8 cellular contexts compared by ENCODE assay signal in genomic region chr6:1917628-1918371, GRCh38.
DNase-seq lines count a peak whose midpoint lies in the region; ATAC-seq and TF ChIP-seq lines count a peak whose summit lies in the region.

No MANE protein-coding gene starts in this region.

- H3K79me2 ChIP-seq in ACC112 (ENCODE audit: control insufficient read depth, insufficient read depth, low read length, unreplicated experiment) (no peaks in the 10 kb centered on the region), osteoblast (ENCODE audit: insufficient read depth, low read length) (no peaks in the 10 kb centered on the region)

- peak overlapping the region; percentile 71 for H3K4me2 ChIP-seq in osteoblast (ENCODE audit: insufficient read depth, low read length)

- TF ChIP-seq CTCF in brain microvascular endothelial cell (IDR thresholded peaks at IDR 0.05; ENCODE audit: low read depth, low read length, missing control alignments) = no peak
- no peak for TF ChIP-seq CTCF in osteoblast (IDR thresholded peaks at IDR 0.05; ENCODE audit: extremely low read depth, low read depth, low read length)

- H3K27ac ChIP-seq in ACC112 (ENCODE audit: low read depth, low read length) = peak overlapping the region; percentile 78
- peak overlapping the region; percentile 64 for H3K27ac ChIP-seq in brain microvascular endothelial cell
- peak overlapping the region; percentile 95 for H3K27ac ChIP-seq in osteoblast (ENCODE audit: low read depth, low read length)

- H3K36me3 ChIP-seq in ACC112 (ENCODE audit: insufficient read depth, low read length) (no peaks in the 10 kb centered on the region), brain microvascular endothelial cell (replicated peaks) (no peaks in the 10 kb centered on the region), osteoblast (ENCODE audit: insufficient read depth, low read length) (no peaks in the 10 kb centered on the region)

- H3K27me3 ChIP-seq in ACC112 (ENCODE audit: insufficient read depth, low read length) (no peaks in the 10 kb centered on the region), brain microvascular endothelial cell (replicated peaks) (no peaks in the 10 kb centered on the region), osteoblast (ENCODE audit: insufficient read depth, low read length) (no peaks in the 10 kb centered on the region)

- no peaks in the 10 kb centered on the region for H3K9me3 ChIP-seq in osteoblast (ENCODE audit: low read depth, low read length)

- H4K20me1 ChIP-seq in osteoblast (ENCODE audit: insufficient read depth, low read length) = no peaks in the 10 kb centered on the region

- ATAC-seq in GM21825 (IDR thresholded peaks at IDR 0.05; ENCODE audit: unreplicated experiment) = no peak

- H3K4me3 ChIP-seq in ACC112 (ENCODE audit: low read depth, low read length) (no peak overlapping the region), brain microvascular endothelial cell (ENCODE audit: low read depth, low read length) (no peak overlapping the region), osteoblast (ENCODE audit: insufficient read depth, low read length) (peak overlapping the region; percentile 26)

- peak; percentile 62 for DNase-seq in LoVo (ENCODE audit: low spot score)
- peak; percentile 78 for DNase-seq in brain microvascular endothelial cell
- peak; percentile 81 for DNase-seq in osteoblast (ENCODE audit: insufficient read length, low spot score, missing footprints)
- no peak for DNase-seq in NOMO-1 (lab: John Stamatoyannopoulos, UW; ENCODE audit: unreplicated experiment in 2 of 2)
- no peak for DNase-seq in KG1 (lab: John Stamatoyannopoulos, UW)
- DNase-seq in activated gamma-delta T cell treated with Interleukin-2 at 50 U/mL for 16 hours = no peak

- H2AFZ ChIP-seq in ACC112 (ENCODE audit: low read length, unreplicated experiment) = peak overlapping the region; percentile 43
- peak overlapping the region; percentile 54 for H2AFZ ChIP-seq in osteoblast (ENCODE audit: low read length)

- H3K4me1 ChIP-seq in ACC112 (ENCODE audit: control insufficient read depth, insufficient read depth, low read length, unreplicated experiment) (peaks cover 22% of the 10 kb centered on the region), osteoblast (ENCODE audit: insufficient read depth, low read length) (peaks cover 22% of the 10 kb centered on the region)

- in situ Hi-C loops in brain microvascular endothelial cell (cut with HindIII; ENCODE audit: low pct_ligation_motif_present, low sequenced_read_pairs) = no loop called here

Comparison
In these comparisons a context has a peak if more than half of its experiments do, and no peak if none do; other contexts are left out.
1. DNase-seq: peak in LoVo (single experiment), brain microvascular endothelial cell (single experiment) and osteoblast (single experiment); none in NOMO-1 (0 of 2), KG1 (single experiment) and activated gamma-delta T cell treated with Interleukin-2 at 50 U/mL for 16 hours (single experiment).
2. Peak in every context shown above with its lines, with median percentiles within 50 percentile points of each other: H3K27ac ChIP-seq.